In the genomic region with DNA sequence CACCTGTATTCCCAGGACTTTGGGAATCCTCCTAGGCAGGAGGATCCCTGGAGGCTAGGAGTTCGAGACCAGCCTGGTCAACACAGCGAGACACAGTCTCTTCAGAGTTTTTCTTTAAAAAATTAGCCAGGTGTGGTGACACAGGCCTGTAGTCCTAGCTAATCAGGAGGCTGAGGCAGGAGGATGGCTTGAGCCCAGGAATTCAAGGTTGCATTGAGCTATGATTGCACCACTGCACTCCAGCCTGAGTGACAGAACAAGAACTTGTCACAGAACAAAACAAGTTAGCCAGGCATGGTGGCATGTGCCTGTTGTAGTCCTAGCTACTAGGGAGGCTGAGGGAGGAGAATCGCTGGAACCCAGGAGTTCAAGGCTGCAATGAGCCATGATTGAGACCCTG, we compare ENCODE assay signal across 21 cellular contexts. TPM values are rescaled to one million over a fixed set of nuclear protein-coding genes. Genes with fewer than 3 reads are reported as not detected.
DNase-seq lines count a peak whose midpoint lies in the region; ATAC-seq, FAIRE-seq and TF ChIP-seq lines count a peak whose summit lies in the region.
"Had no signal": no experiment of that assay in that cellular context is flagged by ENCODE, and none has a peak within 500 bp of the region (broad histone marks: within the 10 kb centered on the region; RNA-seq: fewer than 3 reads in every experiment).

No MANE protein-coding gene starts in this region.

- no peak overlapping the region for H3K4me3 Mint-ChIP-seq in stimulated activated naive CD8-positive, alpha-beta T cell treated with anti-CD3 and anti-CD28 coated beads, Interleukin-15, amount 100 ng/mL, for 72 hours

- no peak overlapping the region for H2AFZ ChIP-seq in hepatocyte

- CTCF ChIA-PET in A549 (lab: Yijun Ruan, JAX) (interaction anchor here (27.4 to 52.6 kb wide), 4 partner anchors 9 to 136 kb away, joined by 753 to 2097 read pairs (median 783); a partner anchor contains a TSS), Panc1 (lab: Charles Lee) (no interaction called here)

- TF ChIP-seq EP300 in A549 (IDR thresholded peaks at IDR 0.05): no peak

- ATAC-seq in A549 (no peak), Panc1 (no peak), GM18861 (IDR thresholded peaks at IDR 0.05; ENCODE audit: unreplicated experiment) (no peak)
- ATAC-seq in stimulated activated naive CD8-positive, alpha-beta T cell treated with anti-CD3 and anti-CD28 coated beads, Interleukin-15, amount 100 ng/mL, for 72 hours: no peak

- H3K9me3 ChIP-seq in A549 (no peaks in the 10 kb centered on the region), Panc1 (ENCODE audit: control insufficient read depth, insufficient read depth, low read depth, low read length) (no peaks in the 10 kb centered on the region), hepatocyte (ENCODE audit: low read depth) (no peaks in the 10 kb centered on the region)
- H3K9me3 ChIP-seq: Peyer's patch had no signal

- no peak for TF ChIP-seq POLR2A in A549 (IDR thresholded peaks at IDR 0.05; ENCODE audit: low read length)

- no peak overlapping the region for H3K4me3 ChIP-seq in A549
- H3K4me3 ChIP-seq in Panc1 (ENCODE audit: low read depth in 2 of 2, low read length in 2 of 2): no peak overlapping the region
- H3K4me3 ChIP-seq in hepatocyte: no peak overlapping the region
- H3K4me3 ChIP-seq: Peyer's patch, SK-N-MC had no signal

- H3K4me1 ChIP-seq in A549: peaks cover 100% of the 10 kb centered on the region
- H3K4me1 ChIP-seq in Panc1 (ENCODE audit: control insufficient read depth, insufficient read depth, low read length): peaks cover 39% of the 10 kb centered on the region
- peaks cover 38% of the 10 kb centered on the region for H3K4me1 ChIP-seq in hepatocyte (ENCODE audit: insufficient read depth)

- in situ Hi-C loops in Panc1 (cut with HindIII; ENCODE audit: low pct_unique_long_range_greater_than_20kb, low sequenced_read_pairs): no loop called here

- no peaks in the 10 kb centered on the region for H3K9me3 Mint-ChIP-seq in stimulated activated naive CD8-positive, alpha-beta T cell treated with anti-CD3 and anti-CD28 coated beads, Interleukin-15, amount 100 ng/mL, for 72 hours
- H3K9me3 Mint-ChIP-seq: H9 had no signal

- peaks cover 35% of the 10 kb centered on the region for H3K27me3 Mint-ChIP-seq in stimulated activated naive CD8-positive, alpha-beta T cell treated with anti-CD3 and anti-CD28 coated beads, Interleukin-15, amount 100 ng/mL, for 72 hours

- no peak for DNase-seq in A549 (ENCODE audit: low read depth in 1 of 2, low spot score in 1 of 2)
- DNase-seq in Panc1 (ENCODE audit: low read depth, low spot score): no peak
- DNase-seq in hepatocyte (ENCODE audit: low spot score): no peak
- peak; percentile 23 for DNase-seq in posterior vena cava (ENCODE audit: low spot score)
- no peak for DNase-seq in NCI-H146 (lab: John Stamatoyannopoulos, UW)
- no peak for DNase-seq in stimulated activated naive CD8-positive, alpha-beta T cell treated with anti-CD3 and anti-CD28 coated beads, Interleukin-15, amount 100 ng/mL, for 72 hours
- DNase-seq: C1 segment of cervical spinal cord, DMS 273 treated with DMSO at 0.1 percent for 48 hours, DND-41, H9, KBM-7, NCI-H1436, NCI-H2029 treated with DMSO at 0.1 percent for 48 hours, NCI-H2171 treated with DMSO at 0.1 percent for 48 hours, NCI-H446 treated with DMSO at 0.1 percent for 48 hours, NCI-H69, Peyer's patch, Right ventricle myocardium superior had no signal

- 94% methylated on average over 3 of the region's 3 CpGs for whole genome bisulfite sequencing in A549 (ENCODE audit: missing lambda C conversion rate)
- WGBS in hepatocyte (ENCODE audit: low lambda C conversion rate, missing lambda C conversion rate): 98% methylated on average over 3 of the region's 3 CpGs

- intact Hi-C loops in Panc1 (cut with micrococcal nuclease; ENCODE audit: unreplicated experiment) (no loop called here), posterior vena cava (cut with DNase I) (loop anchor here in 1 of 2 donors (5.0 kb wide), 2 partner anchors 41 to 131 kb away; no protein-coding TSS in a partner anchor)

- H3K27ac ChIP-seq in A549 (peak overlapping the region; percentile 97 to 98), Panc1 (ENCODE audit: low read length) (peak overlapping the region; percentile 44; the same call in 1 of the 2 replicates), hepatocyte (peak overlapping the region; percentile 99)
- H3K27ac ChIP-seq: SK-N-MC had no signal

- BruUV-seq in Panc1 (replicated peaks; lab: Mats Ljungman, UMichigan): no TSS peak

- no peaks in the 10 kb centered on the region for H3K27me3 ChIP-seq in Panc1 (ENCODE audit: control insufficient read depth, insufficient read depth, low read length)
- H3K27me3 ChIP-seq in hepatocyte: no peaks in the 10 kb centered on the region
- H3K27me3 ChIP-seq: Peyer's patch had no signal

- H3K4me1 Mint-ChIP-seq in stimulated activated naive CD8-positive, alpha-beta T cell treated with anti-CD3 and anti-CD28 coated beads, Interleukin-15, amount 100 ng/mL, for 72 hours: peaks cover 6% of the 10 kb centered on the region

- no peaks in the 10 kb centered on the region for H3K79me2 ChIP-seq in hepatocyte

- no peaks in the 10 kb centered on the region for H3K9me2 ChIP-seq in hepatocyte (replicated peaks; ENCODE audit: insufficient read depth)

- H3K27ac Mint-ChIP-seq in stimulated activated naive CD8-positive, alpha-beta T cell treated with anti-CD3 and anti-CD28 coated beads, Interleukin-15, amount 100 ng/mL, for 72 hours: peak overlapping the region in 1 of 2 donors; percentile 54
- H3K27ac Mint-ChIP-seq: H9 had no signal

- H3K36me3 ChIP-seq in Panc1 (ENCODE audit: control insufficient read depth, insufficient read depth, low read length) (no peaks in the 10 kb centered on the region), hepatocyte (replicated peaks; ENCODE audit: insufficient read depth, low read depth) (no peaks in the 10 kb centered on the region)

- TF ChIP-seq RAD21 in A549 (conservative IDR thresholded peaks at IDR 0.05 in 1 of 2, IDR thresholded peaks at IDR 0.05 in 1 of 2): no peak

- TF ChIP-seq CTCF in A549 (IDR thresholded peaks at IDR 0.05) (no peak), Panc1 (IDR thresholded peaks at IDR 0.05) (no peak), hepatocyte (IDR thresholded peaks at IDR 0.05; ENCODE audit: poor library complexity) (no peak)

- H4K20me1 ChIP-seq in hepatocyte (ENCODE audit: insufficient read depth, poor library complexity, severe bottlenecking): no peaks in the 10 kb centered on the region

- no peak for FAIRE-seq in A549 (lab: Jason Lieb, UNC)

- no peak overlapping the region for H3K4me2 ChIP-seq in A549
- H3K4me2 ChIP-seq in hepatocyte: no peak overlapping the region

- POLR2A ChIA-PET in A549 (lab: Yijun Ruan, JAX): interaction anchor here (0.8 to 4.8 kb wide), 3 partner anchors 10 to 45 kb away, joined by 3 to 35 read pairs (median 11); no protein-coding TSS in a partner anchor
- POLR2A ChIA-PET in Panc1 (lab: Charles Lee): no interaction called here

TF ChIP-seq in A549, 52 proteins besides CTCF, POLR2A, EP300 and RAD21:
- TF ChIP-seq ESRRA (IDR thresholded peaks at IDR 0.05; ENCODE audit: borderline replicate concordance, low read length) (no peak), CEBPB (IDR thresholded peaks at IDR 0.05) (peak in 1 of 2 experiments; percentile 27; a peak in 1 of 4 replicates)

RNA-seq across cellular contexts. Expression of a gene that starts 24.8 kb away (rescaled TPM):
- polyA plus RNA-seq in A549 (2011; rRNA removed) (68.5 and 84.3 TPM in 2 replicates), A549 (2017; fragmentation: RNase III; extraction: RNeasy Plus Mini Kit Qiagen cat#74134 plus additional on column Dnase treatment) (44.2 to 55.2 TPM (median 50.1 TPM) in 3 replicates), hepatocyte (10.3 and 11.4 TPM in 2 replicates)
- 31.1 and 36.1 TPM in 2 replicates for polyA plus RNA-seq in A549 (2012; cell fraction: cytosol; rRNA removed)
- 20.0 and 27.7 TPM in 2 replicates for polyA plus RNA-seq in A549 (2012; cell fraction: nucleus; rRNA removed)
- 31.0 and 37.0 TPM in 2 replicates for polyA minus RNA-seq in A549 (2011; rRNA and poly(A)+ RNA removed)
- total RNA-seq in Panc1 (2021; ENCODE audit: unreplicated experiment) (57.2 TPM), hepatocyte (28.1 and 30.8 TPM in 2 replicates), posterior vena cava (10 to 100 TPM; 57.4 to 77.3 TPM)
- polyA plus RNA-seq in Panc1 (2012; ENCODE audit: insufficient read length): 28.2 TPM

RNA-seq across cellular contexts. Expression of a gene that starts 36.5 kb away (rescaled TPM):
- polyA plus RNA-seq in A549 (2011; rRNA removed) (117 and 209 TPM in 2 replicates), A549 (2017; fragmentation: RNase III; extraction: RNeasy Plus Mini Kit Qiagen cat#74134 plus additional on column Dnase treatment) (165 to 211 TPM (median 207 TPM) in 3 replicates), hepatocyte (156 and 256 TPM in 2 replicates)
- polyA plus RNA-seq in A549 (2012; cell fraction: cytosol; rRNA removed): 49.5 and 58.7 TPM in 2 replicates
- polyA plus RNA-seq in A549 (2012; cell fraction: nucleus; rRNA removed): 125 and 135 TPM in 2 replicates
- 15.6 and 16.2 TPM in 2 replicates for polyA minus RNA-seq in A549 (2011; rRNA and poly(A)+ RNA removed)
- total RNA-seq in Panc1 (2021; ENCODE audit: unreplicated experiment) (136 TPM), hepatocyte (56.4 and 56.9 TPM in 2 replicates), posterior vena cava (10 to 100 TPM; 82.0 to 92.5 TPM)
- polyA plus RNA-seq in Panc1 (2012; ENCODE audit: insufficient read length): 97.6 TPM

RNA-seq across cellular contexts. Expression of a gene that starts 48.3 kb away (rescaled TPM):
- polyA plus RNA-seq in A549 (2011; rRNA removed) (342 and 442 TPM in 2 replicates), A549 (2017; fragmentation: RNase III; extraction: RNeasy Plus Mini Kit Qiagen cat#74134 plus additional on column Dnase treatment) (225 to 288 TPM (median 248 TPM) in 3 replicates), hepatocyte (16.9 and 19.2 TPM in 2 replicates)
- polyA plus RNA-seq in A549 (2012; cell fraction: cytosol; rRNA removed): 157 and 189 TPM in 2 replicates
- polyA plus RNA-seq in A549 (2012; cell fraction: nucleus; rRNA removed): 1,165 and 1,226 TPM in 2 replicates
- 586 and 639 TPM in 2 replicates for polyA minus RNA-seq in A549 (2011; rRNA and poly(A)+ RNA removed)
- total RNA-seq in Panc1 (2021; ENCODE audit: unreplicated experiment) (128 TPM), hepatocyte (12.6 and 18.1 TPM in 2 replicates), posterior vena cava (10 to 100 TPM; 13.1 to 19.8 TPM)
- polyA plus RNA-seq in Panc1 (2012; ENCODE audit: insufficient read length): 188 TPM
- total RNA-seq: G401 had no signal

Comparison
In these comparisons a context has a peak if more than half of its experiments do, and no peak if none do; other contexts are left out.
1. H3K27ac ChIP-seq: peak in every context shown above with its lines; median percentile 99 in hepatocyte; 98 in A549; 44 in Panc1.